Comparison of ENCODE assay signal across 8 cellular contexts in the genomic region with DNA sequence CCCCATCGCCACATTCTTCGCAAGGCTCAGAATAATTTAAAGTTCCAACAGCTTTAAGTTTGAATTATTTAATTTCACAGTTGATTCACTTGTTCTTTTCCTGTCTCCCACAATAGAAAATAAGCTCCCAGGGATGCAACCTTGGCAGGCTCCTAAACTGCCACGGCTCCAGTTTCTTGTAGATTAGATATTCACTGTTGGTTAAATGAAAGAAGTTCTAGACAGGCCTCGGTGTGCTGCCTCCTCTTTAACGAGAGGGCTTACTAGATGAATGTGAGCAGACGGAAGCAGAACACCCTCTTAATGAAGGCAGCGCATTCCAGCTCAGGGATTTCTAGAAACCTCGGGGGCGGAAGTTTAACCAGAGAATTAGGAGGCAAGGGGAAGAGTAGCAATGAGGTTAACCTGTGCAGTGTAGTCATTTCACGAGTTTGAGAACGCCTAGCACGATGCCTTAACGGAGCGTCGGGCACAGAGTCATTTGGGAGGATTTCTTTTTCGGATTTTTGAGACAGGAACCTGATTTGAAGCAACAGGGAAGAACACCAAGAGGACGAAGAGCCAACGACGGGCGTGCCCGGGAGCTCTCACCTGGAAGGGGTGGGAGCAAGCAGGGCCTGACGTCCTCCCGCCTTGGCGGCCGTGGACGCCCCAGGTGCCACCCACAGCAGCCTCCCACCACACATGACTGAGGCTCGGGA. TPM values are rescaled to one million over a fixed set of nuclear protein-coding genes. Genes with fewer than 3 reads are reported as not detected.
DNase-seq lines count a peak whose midpoint lies in the region; ATAC-seq and TF ChIP-seq lines count a peak whose summit lies in the region.

No MANE protein-coding gene starts in this region.

- no peaks in the 10 kb centered on the region for H3K27me3 Mint-ChIP-seq in activated CD8-positive, alpha-beta T cell treated with anti-CD3 and anti-CD28 coated beads, Interleukin-2, amount 10 ng/mL, durations not matched to agents 7 days and 5 days (ENCODE audit: low read depth)
- no peaks in the 10 kb centered on the region for H3K27me3 Mint-ChIP-seq in naive B cell

- POLR2A ChIA-PET in activated CD8-positive, alpha-beta T cell treated with anti-CD3 and anti-CD28 coated beads, Interleukin-2, amount 10 ng/mL, durations not matched to agents 7 days and 5 days (lab: Charles Lee): interaction anchor here (0.7 to 2.1 kb wide), 6 partner anchors 8 to 163 kb away, joined by 3 to 7 read pairs (median 4); no protein-coding TSS in a partner anchor

- no peak for TF ChIP-seq CTCF in fibroblast of pulmonary artery (IDR thresholded peaks at IDR 0.05; ENCODE audit: low read length, missing control alignments)

- CTCF ChIA-PET in activated CD8-positive, alpha-beta T cell treated with anti-CD3 and anti-CD28 coated beads, Interleukin-2, amount 10 ng/mL, durations not matched to agents 7 days and 5 days (lab: Charles Lee): interaction anchor here (1.0 to 2.1 kb wide), 2 partner anchors 14 to 344 kb away, joined by 3 to 9 read pairs; no protein-coding TSS in a partner anchor

- peaks cover 31% of the 10 kb centered on the region for H3K36me3 Mint-ChIP-seq in activated CD8-positive, alpha-beta T cell treated with anti-CD3 and anti-CD28 coated beads, Interleukin-2, amount 10 ng/mL, durations not matched to agents 7 days and 5 days (ENCODE audit: low read depth)
- peaks cover 4 to 16% of the 10 kb centered on the region in 2 donors for H3K36me3 Mint-ChIP-seq in naive B cell

- peak overlapping the region; percentile 82 for H3K4me3 Mint-ChIP-seq in activated CD8-positive, alpha-beta T cell treated with anti-CD3 and anti-CD28 coated beads, Interleukin-2, amount 10 ng/mL, durations not matched to agents 7 days and 5 days
- peak overlapping the region; percentile 87 to 96 (median 92) for H3K4me3 Mint-ChIP-seq in naive B cell

- no peaks in the 10 kb centered on the region for H3K9me3 Mint-ChIP-seq in activated CD8-positive, alpha-beta T cell treated with anti-CD3 and anti-CD28 coated beads, Interleukin-2, amount 10 ng/mL, durations not matched to agents 7 days and 5 days (ENCODE audit: insufficient read depth)
- no peaks in the 10 kb centered on the region for H3K9me3 Mint-ChIP-seq in naive B cell

- peak overlapping the region; percentile 94 for H3K27ac Mint-ChIP-seq in activated CD8-positive, alpha-beta T cell treated with anti-CD3 and anti-CD28 coated beads, Interleukin-2, amount 10 ng/mL, durations not matched to agents 7 days and 5 days
- peak overlapping the region; percentile 91 to 98 (median 95) for H3K27ac Mint-ChIP-seq in naive B cell

- peaks cover 53% of the 10 kb centered on the region for H3K4me1 Mint-ChIP-seq in activated CD8-positive, alpha-beta T cell treated with anti-CD3 and anti-CD28 coated beads, Interleukin-2, amount 10 ng/mL, durations not matched to agents 7 days and 5 days (ENCODE audit: low read depth)
- peaks cover 43 to 50% (median 45%) of the 10 kb centered on the region in 3 donors for H3K4me1 Mint-ChIP-seq in naive B cell

- no peak for TF ChIP-seq POLR2A in GM18505 (IDR thresholded peaks at IDR 0.05; ENCODE audit: borderline replicate concordance, extremely low read depth, insufficient read depth, insufficient read length)

- ATAC-seq in GM18505 (IDR thresholded peaks at IDR 0.05; ENCODE audit: unreplicated experiment) (peak; percentile 44), HG02884 (IDR thresholded peaks at IDR 0.05; ENCODE audit: unreplicated experiment) (peak; percentile 42), naive B cell (ENCODE audit: low read depth in 2 of 2) (peak; percentile 39 to 45)
- peak; percentile 73 for ATAC-seq in activated CD8-positive, alpha-beta T cell treated with anti-CD3 and anti-CD28 coated beads, Interleukin-2, amount 10 ng/mL, durations not matched to agents 7 days and 5 days

- DNase-seq in AML-193 (lab: John Stamatoyannopoulos, UW) (peak; percentile 34 to 45), NCI-H2029 (lab: John Stamatoyannopoulos, UW) (peak; percentile 68), fibroblast of pulmonary artery (ENCODE audit: low read depth) (peak; percentile 48), naive B cell (no peak), ureter (ENCODE audit: low spot score) (peak; percentile 66)
- no peak for DNase-seq in activated CD8-positive, alpha-beta T cell treated with anti-CD3 and anti-CD28 coated beads, Interleukin-2, amount 10 ng/mL, durations not matched to agents 7 days and 5 days

- H3K4me3 ChIP-seq in fibroblast of pulmonary artery (replicated peaks; ENCODE audit: low read depth, low read length): peak overlapping the region; percentile 86

RNA-seq across cellular contexts. Expression of a gene that starts 0.6 kb away (rescaled TPM):
- 10 to 100 TPM; 36.9 to 44.7 TPM for total RNA-seq in activated CD8-positive, alpha-beta T cell treated with anti-CD3 and anti-CD28 coated beads, Interleukin-2, amount 10 ng/mL, durations not matched to agents 7 days and 5 days
- polyA plus RNA-seq in naive B cell (ENCODE audit: low read depth in 6 of 6): 10 to 100 TPM in 5 of 6 donors, 1 to 10 TPM in 1; 7.4 to 22.8 (median 15.8) TPM
- total RNA-seq in ureter: 54.4 TPM

Comparison
In these comparisons a context has a peak if more than half of its experiments do, and no peak if none do; other contexts are left out.
1. DNase-seq: peak in AML-193 (2 of 2), NCI-H2029 (single experiment), fibroblast of pulmonary artery (single experiment) and ureter (single experiment); none in activated CD8-positive, alpha-beta T cell treated with anti-CD3 and anti-CD28 coated beads, Interleukin-2, amount 10 ng/mL, durations not matched to agents 7 days and 5 days (single experiment) and naive B cell (single experiment).
2. Peak in every context shown above with its lines, with median percentiles within 50 percentile points of each other: ATAC-seq.